30 cellular contexts compared by ENCODE assay signal in genomic region chr11:84905411-84905810, GRCh38.
DNase-seq lines count a peak whose midpoint lies in the region; ATAC-seq and TF ChIP-seq lines count a peak whose summit lies in the region.
"Had no signal": no experiment of that assay in that cellular context is flagged by ENCODE, and none has a peak within 500 bp of the region (broad histone marks: within the 10 kb centered on the region; RNA-seq: fewer than 3 reads in every experiment).

No MANE protein-coding gene starts in this region.

- DNase-seq in GM04504 (ENCODE audit: low read depth) (peak; percentile 5), RPMI7951 (ENCODE audit: low read depth) (peak; percentile 65), cardiac fibroblast (ENCODE audit: low read depth in 2 of 2) (peak; percentile 1 to 45), D341Med (ENCODE audit: low spot score) (no peak)
- no peak for DNase-seq in activated CD4-positive, CD25-positive, alpha-beta regulatory T cell treated with anti-CD3 and anti-CD28 coated beads, Interleukin-2, amount 50 U/mL, for 72 hours
- DNase-seq: activated CD4-positive, alpha-beta T cell treated with anti-CD3 and anti-CD28 coated beads, Interleukin-2, amount 50 U/mL, for 1 hour; activated naive CD4-positive, alpha-beta T cell; activated T-cell treated with anti-CD3 and anti-CD28 coated beads, Interleukin-2, amount 50 U/mL, for 4 hours; CD4-positive, alpha-beta memory T cell; cortex of kidney; DMS 273 treated with DMSO at 0.1 percent for 48 hours; esophagus squamous epithelium; KBM-7; left ventricle myocardium superior; naive B cell; NCI-H146; NCI-H446 treated with DMSO at 0.1 percent for 48 hours; stimulated activated CD4-positive, alpha-beta T cell treated with anti-CD3 and anti-CD28 coated beads, Interleukin-12 subunit alpha, Interleukin-12 subunit beta, amount 100 ng/mL, for 4 hours; stimulated activated CD4-positive, alpha-beta T cell treated with anti-CD3 and anti-CD28 coated beads, Interleukin-4, amount 100 ng/mL, for 24 hours; substantia nigra; SW 1271; upper lobe of left lung had no signal

- no peak for ATAC-seq in GM21423 (IDR thresholded peaks at IDR 0.05; ENCODE audit: unreplicated experiment)
- ATAC-seq in HG02852 (IDR thresholded peaks at IDR 0.05; ENCODE audit: unreplicated experiment) = no peak
- ATAC-seq: activated T-cell treated with anti-CD3 and anti-CD28 coated beads, Interleukin-2, amount 50 U/mL, for 4 hours; left ventricle myocardium superior; Right ventricle myocardium inferior; sciatic nerve; stimulated activated effector memory CD8-positive, alpha-beta T cell treated with anti-CD3 and anti-CD28 coated beads, Interleukin-12 subunit alpha, Interleukin-12 subunit beta, amount 100 ng/mL, for 72 hours; WTC11 had no signal

- H3K4me3 ChIP-seq in cardiac fibroblast (replicated peaks in 1 of 2; ENCODE audit: low read depth in 2 of 2, low read length in 2 of 2) = no peak overlapping the region
- H3K4me3 ChIP-seq: esophagus squamous epithelium, HAP-1, prostate gland, upper lobe of left lung had no signal

- TF ChIP-seq CTCF in cardiac fibroblast (IDR thresholded peaks at IDR 0.05; ENCODE audit: low read depth, low read length) = no peak

Comparison
In these comparisons a context has a peak if more than half of its experiments do, and no peak if none do; other contexts are left out.
1. DNase-seq: peak in GM04504 (single experiment), RPMI7951 (single experiment) and cardiac fibroblast (2 of 2); none in activated CD4-positive, CD25-positive, alpha-beta regulatory T cell treated with anti-CD3 and anti-CD28 coated beads, Interleukin-2, amount 50 U/mL, for 72 hours (single experiment) and D341Med (single experiment).